8 cellular contexts compared by ENCODE assay signal in genomic region chr12:49369723-49370145, GRCh38. TPM values are rescaled to one million over a fixed set of nuclear protein-coding genes. Genes with fewer than 3 reads are reported as not detected.
A peak's percentile ranks its signal among the peaks of the same experiment; 100 is the strongest.
DNase-seq lines count a peak whose midpoint lies in the region; ATAC-seq and TF ChIP-seq lines count a peak whose summit lies in the region.

No MANE protein-coding gene starts in this region.

- peaks cover 30% of the 10 kb centered on the region for H3K4me1 ChIP-seq in OCI-LY1 (ENCODE audit: insufficient read depth, low read length, severe bottlenecking)

- H3K36me3 ChIP-seq in OCI-LY1 (ENCODE audit: insufficient read depth, low read length) (peaks cover 10% of the 10 kb centered on the region; the same call in 1 of the 2 replicates), neural cell (ENCODE audit: insufficient read depth, low read length) (no peaks in the 10 kb centered on the region)

- H3K27me3 ChIP-seq in OCI-LY1 (ENCODE audit: insufficient read depth, low read length): no peaks in the 10 kb centered on the region
- no peaks in the 10 kb centered on the region for H3K27me3 ChIP-seq in neural cell (ENCODE audit: insufficient read depth, low read depth, low read length)

- ATAC-seq in GM18867 (IDR thresholded peaks at IDR 0.05; ENCODE audit: unreplicated experiment) (peak; percentile 41), HG03066 (IDR thresholded peaks at IDR 0.05; ENCODE audit: low read depth, unreplicated experiment) (peak; percentile 47), sciatic nerve (no peak)

- peak overlapping the region; percentile 98; the same call in 1 of the 2 replicates for H3K9ac ChIP-seq in OCI-LY1 (ENCODE audit: low read length)
- H3K9ac ChIP-seq in neural cell (ENCODE audit: low read length): no peak overlapping the region

- no peak overlapping the region for H2AFZ ChIP-seq in OCI-LY1 (ENCODE audit: low read length)
- H2AFZ ChIP-seq in neural cell (ENCODE audit: low read depth, low read length): no peak overlapping the region

- H3F3A ChIP-seq in OCI-LY1 (ENCODE audit: insufficient read depth, low read length): no peaks in the 10 kb centered on the region
- H3F3A ChIP-seq in neural cell (ENCODE audit: insufficient read depth, low read length, poor library complexity, severe bottlenecking): no peaks in the 10 kb centered on the region

- TF ChIP-seq CTCF in OCI-LY1 (IDR thresholded peaks at IDR 0.05; ENCODE audit: low read length) (peak; percentile 49), cardiac fibroblast (IDR thresholded peaks at IDR 0.05; ENCODE audit: low read depth, low read length) (peak; percentile 66), neural cell (IDR thresholded peaks at IDR 0.05; ENCODE audit: poor library complexity, severe bottlenecking) (no peak)

- no peaks in the 10 kb centered on the region for H3K9me3 ChIP-seq in OCI-LY1 (ENCODE audit: low read length)
- no peaks in the 10 kb centered on the region for H3K9me3 ChIP-seq in neural cell (ENCODE audit: low read length)

- DNase-seq in COLO668 (lab: John Stamatoyannopoulos, UW; ENCODE audit: unreplicated experiment): peak; percentile 23
- DNase-seq in cardiac fibroblast (ENCODE audit: low read depth in 2 of 2): peak; percentile 66 to 77
- DNase-seq in NCI-H524 treated with DMSO at 0.1 percent for 48 hours (lab: John Stamatoyannopoulos, UW): no peak
- no peak for DNase-seq in sciatic nerve (ENCODE audit: low spot score)

- no peak for TF ChIP-seq RAD21 in neural cell (conservative IDR thresholded peaks at IDR 0.05)

- H3K4me2 ChIP-seq in OCI-LY1 (ENCODE audit: low read length) (peak overlapping the region; percentile 81), neural cell (ENCODE audit: low read length) (peak overlapping the region; percentile 25)

- intact Hi-C loops in sciatic nerve (cut with DNase I): no loop called here

- TF ChIP-seq EP300 in neural cell (conservative IDR thresholded peaks at IDR 0.05; ENCODE audit: poor library complexity, severe bottlenecking): no peak

- H4K20me1 ChIP-seq in OCI-LY1 (ENCODE audit: insufficient read depth, low read length) (no peaks in the 10 kb centered on the region), neural cell (ENCODE audit: insufficient read depth) (no peaks in the 10 kb centered on the region)

- H3K27ac ChIP-seq in OCI-LY1 (ENCODE audit: low read depth, low read length, poor library complexity, severe bottlenecking) (peak overlapping the region; percentile 77), neural cell (ENCODE audit: low read length) (no peak overlapping the region)

- H3K4me3 ChIP-seq in OCI-LY1 (ENCODE audit: low read depth, low read length, poor library complexity, severe bottlenecking) (peak overlapping the region; percentile 84), cardiac fibroblast (replicated peaks in 1 of 2; ENCODE audit: low read depth in 2 of 2, low read length in 2 of 2) (peak overlapping the region in 1 of 2 donors; percentile 22), neural cell (ENCODE audit: low read length) (peak overlapping the region; percentile 94)

- H3K79me2 ChIP-seq in OCI-LY1 (ENCODE audit: insufficient read depth, low read length) (peaks cover 43% of the 10 kb centered on the region), neural cell (replicated peaks; ENCODE audit: insufficient read depth, low read length) (peaks cover 52% of the 10 kb centered on the region)

- H3K9me2 ChIP-seq in OCI-LY1 (ENCODE audit: low read depth, low read length) (no peaks in the 10 kb centered on the region), neural cell (ENCODE audit: insufficient read depth, low read length) (no peaks in the 10 kb centered on the region)

TF ChIP-seq in neural cell, 6 proteins besides CTCF, POLR2A, EP300 and RAD21:
- TF ChIP-seq MXI1 (conservative IDR thresholded peaks at IDR 0.05; ENCODE audit: poor library complexity, severe bottlenecking): no peak

RNA-seq across cellular contexts. Expression of gene SPATS2, which starts 2.5 kb away (rescaled TPM):
- polyA plus RNA-seq in neural cell: 55.4 and 58.4 TPM in 2 replicates
- 68.4 and 85.8 TPM in 2 replicates for polyA minus RNA-seq in neural cell
- 14.8 TPM for total RNA-seq in sciatic nerve

RNA-seq across cellular contexts. Expression of gene DNAJC22, which starts 23.0 kb away (rescaled TPM):
- 0.54 and 1.1 TPM in 2 replicates for polyA plus RNA-seq in neural cell
- 0.46 and 0.49 TPM in 2 replicates for polyA minus RNA-seq in neural cell
- not detected for total RNA-seq in sciatic nerve

RNA-seq across cellular contexts. Expression of gene C1QL4, which starts 32.7 kb away (rescaled TPM):
- polyA plus RNA-seq in neural cell: 13.7 and 15.4 TPM in 2 replicates
- polyA minus RNA-seq in neural cell: 7.4 and 8.0 TPM in 2 replicates
- not detected for total RNA-seq in sciatic nerve

RNA-seq across cellular contexts. Expression of gene TROAP, which starts 46.7 kb away (rescaled TPM):
- 0.26 and 1.3 TPM in 2 replicates for polyA plus RNA-seq in neural cell
- polyA minus RNA-seq in neural cell: 1.9 TPM in 1 of 2 replicates, not detected in the other
- total RNA-seq in sciatic nerve: 0.58 TPM

Comparison
In these comparisons a context has a peak if more than half of its experiments do, and no peak if none do; other contexts are left out.
1. DNase-seq: peak in COLO668 (single experiment) and cardiac fibroblast (2 of 2); none in NCI-H524 treated with DMSO at 0.1 percent for 48 hours (single experiment) and sciatic nerve (single experiment).